Comparison of ENCODE assay signal across 20 cellular contexts in genomic region chr2:109322646-109323045, GRCh38.
DNase-seq lines count a peak whose midpoint lies in the region; ATAC-seq and TF ChIP-seq lines count a peak whose summit lies in the region.
"Had no signal": no experiment of that assay in that cellular context is flagged by ENCODE, and none has a peak within 500 bp of the region (broad histone marks: within the 10 kb centered on the region; RNA-seq: fewer than 3 reads in every experiment).

No MANE protein-coding gene starts in this region.

- no peak overlapping the region for H3K9ac ChIP-seq in mesendoderm (ENCODE audit: low read length)
- H3K9ac ChIP-seq: KMS-11 had no signal

- intact Hi-C loops in psoas muscle (cut with DNase I) = loop anchor here in 1 of 2 donors (5.0 kb wide), 2 partner anchors 60 to 195 kb away; partner anchors contain the start of gene SH3RF3

- peaks cover 86% of the 10 kb centered on the region for H3K4me1 ChIP-seq in ACC112 (ENCODE audit: control insufficient read depth, insufficient read depth, low read length, unreplicated experiment)
- H3K4me1 ChIP-seq in RWPE2 (ENCODE audit: insufficient read depth, poor library complexity, severe bottlenecking) = peaks cover 42% of the 10 kb centered on the region
- peaks cover 61% of the 10 kb centered on the region for H3K4me1 ChIP-seq in psoas muscle
- H3K4me1 ChIP-seq in mesendoderm (ENCODE audit: control insufficient read depth, low read depth, low read length) = no peaks in the 10 kb centered on the region

- no peak overlapping the region for H3K4ac ChIP-seq in mesendoderm (ENCODE audit: low read depth, low read length)

- H3K23ac ChIP-seq in mesendoderm (ENCODE audit: low read length) = no peak overlapping the region

- no peak overlapping the region for H2AK5ac ChIP-seq in mesendoderm (ENCODE audit: low read length)

- H2AFZ ChIP-seq in ACC112 (ENCODE audit: low read length, unreplicated experiment) = no peak overlapping the region

- H3K27ac ChIP-seq in ACC112 (ENCODE audit: low read depth, low read length) (peak overlapping the region; percentile 97), RWPE2 (ENCODE audit: poor library complexity, severe bottlenecking) (peak overlapping the region; percentile 69), psoas muscle (peak overlapping the region; percentile 65), mesendoderm (ENCODE audit: low read depth, low read length) (no peak overlapping the region)
- H3K27ac ChIP-seq: KMS-11 had no signal

- H3K27me3 ChIP-seq in ACC112 (ENCODE audit: insufficient read depth, low read length) (no peaks in the 10 kb centered on the region), RWPE2 (ENCODE audit: insufficient read depth, poor library complexity, severe bottlenecking) (no peaks in the 10 kb centered on the region), psoas muscle (ENCODE audit: insufficient read depth in 3 of 3, low read length in 2 of 3) (no peaks in the 10 kb centered on the region), mesendoderm (ENCODE audit: insufficient read depth, low read length, poor library complexity) (no peaks in the 10 kb centered on the region)

- H2BK15ac ChIP-seq in mesendoderm (replicated peaks; ENCODE audit: low read depth) = no peak overlapping the region

- no peak overlapping the region for H3K18ac ChIP-seq in mesendoderm (ENCODE audit: low read length)

- H3K9me3 ChIP-seq in RWPE2 (ENCODE audit: severe bottlenecking) (no peaks in the 10 kb centered on the region), psoas muscle (no peaks in the 10 kb centered on the region)

- H4K5ac ChIP-seq in mesendoderm (ENCODE audit: low read length) = no peak overlapping the region

- H4K8ac ChIP-seq in mesendoderm (ENCODE audit: low read depth, low read length) = no peak overlapping the region

- no peak overlapping the region for H2BK120ac ChIP-seq in mesendoderm (ENCODE audit: low read depth, low read length)

- H3K4me3 ChIP-seq in ACC112 (ENCODE audit: low read depth, low read length) (peak overlapping the region; percentile 19), RWPE2 (ENCODE audit: severe bottlenecking) (no peak overlapping the region), fibroblast of villous mesenchyme (ENCODE audit: low read depth, low read length) (no peak overlapping the region), psoas muscle (no peak overlapping the region), mesendoderm (ENCODE audit: low read length) (no peak overlapping the region)
- H3K4me3 ChIP-seq: GM23338 had no signal

- DNase-seq in RWPE2 (ENCODE audit: low spot score) (no peak), fibroblast of villous mesenchyme (ENCODE audit: low read depth) (peak; percentile 64), psoas muscle (no peak), mesendoderm (no peak), NCI-H1930 (lab: John Stamatoyannopoulos, UW) (no peak)
- DNase-seq in activated effector memory CD4-positive, alpha-beta T cell treated with Interleukin-2 at 50 U/mL for 16 hours = no peak
- DNase-seq: activated effector memory CD4-positive, alpha-beta T cell treated with anti-CD3 and anti-CD28 coated beads, Interleukin-2, amount 50 U/mL, for 16 hours; CD8-positive, alpha-beta memory T cell; islet precursor cell; NCI-H1092 treated with DMSO at 0.1 percent for 48 hours; NCI-H2171 treated with DMSO at 0.1 percent for 48 hours; RPMI8226; stimulated activated CD4-positive, alpha-beta T cell treated with anti-CD3 and anti-CD28 coated beads, Interleukin-15, amount 100 ng/mL, for 24 hours; stimulated activated naive CD8-positive, alpha-beta T cell treated with anti-CD3 and anti-CD28 coated beads, Interleukin-15, Interleukin-2, amounts not matched to agents 100 U/mL and 50 U/mL, for 24 hours; T-helper 2 cell had no signal

- TF ChIP-seq CTCF in RWPE2 (IDR thresholded peaks at IDR 0.05; ENCODE audit: poor library complexity, severe bottlenecking) = no peak
- TF ChIP-seq CTCF in fibroblast of villous mesenchyme (IDR thresholded peaks at IDR 0.05; ENCODE audit: insufficient read depth, low read depth, low read length) = no peak
- no peak for TF ChIP-seq CTCF in psoas muscle (IDR thresholded peaks at IDR 0.05)

- no peak for ATAC-seq in RWPE2 (ENCODE audit: low read depth)
- ATAC-seq in psoas muscle = no peak
- ATAC-seq in GM18861 (IDR thresholded peaks at IDR 0.05; ENCODE audit: unreplicated experiment) = no peak
- ATAC-seq: activated CD4-positive, CD25-positive, alpha-beta regulatory T cell treated with anti-CD3 and anti-CD28 coated beads, Interleukin-2, amount 50 U/mL, for 24 hours; GM23338; stimulated activated naive CD8-positive, alpha-beta T cell treated with anti-CD3 and anti-CD28 coated beads, Interleukin-15, Interleukin-2, amounts not matched to agents 100 U/mL and 50 U/mL, for 24 hours had no signal

- H3K4me2 ChIP-seq in mesendoderm (ENCODE audit: low read length) = no peak overlapping the region
- H3K4me2 ChIP-seq: GM23338, KMS-11 had no signal

- no peak overlapping the region for H3K56ac ChIP-seq in mesendoderm (ENCODE audit: low read length)

- H3K36me3 ChIP-seq in ACC112 (ENCODE audit: insufficient read depth, low read length) (peaks cover 6% of the 10 kb centered on the region; the same call in 1 of the 2 replicates), RWPE2 (ENCODE audit: low read depth) (no peaks in the 10 kb centered on the region), psoas muscle (ENCODE audit: insufficient read depth in 1 of 2, low read depth in 1 of 2) (no peaks in the 10 kb centered on the region), mesendoderm (ENCODE audit: control insufficient read depth, insufficient read depth, low read length) (no peaks in the 10 kb centered on the region)

- WGBS in psoas muscle, 3 donors = 76 to 86% (median 76%) methylated on average over 1 of the region's 1 CpG
- WGBS in mesendoderm (ENCODE audit: extremely low coverage, insufficient coverage, low lambda C conversion rate) = no CpG with 5 or more reads among the region's 1 CpG

- H3K79me1 ChIP-seq in mesendoderm (ENCODE audit: low read length) = no peaks in the 10 kb centered on the region

- H2BK5ac ChIP-seq in mesendoderm (ENCODE audit: low read length) = no peak overlapping the region

- H3K79me2 ChIP-seq in ACC112 (ENCODE audit: control insufficient read depth, insufficient read depth, low read length, unreplicated experiment) (peaks cover 64% of the 10 kb centered on the region), mesendoderm (ENCODE audit: control insufficient read depth, insufficient read depth, low read length) (no peaks in the 10 kb centered on the region)
